Comparison of ENCODE assay signal across 29 cellular contexts in the genomic region with DNA sequence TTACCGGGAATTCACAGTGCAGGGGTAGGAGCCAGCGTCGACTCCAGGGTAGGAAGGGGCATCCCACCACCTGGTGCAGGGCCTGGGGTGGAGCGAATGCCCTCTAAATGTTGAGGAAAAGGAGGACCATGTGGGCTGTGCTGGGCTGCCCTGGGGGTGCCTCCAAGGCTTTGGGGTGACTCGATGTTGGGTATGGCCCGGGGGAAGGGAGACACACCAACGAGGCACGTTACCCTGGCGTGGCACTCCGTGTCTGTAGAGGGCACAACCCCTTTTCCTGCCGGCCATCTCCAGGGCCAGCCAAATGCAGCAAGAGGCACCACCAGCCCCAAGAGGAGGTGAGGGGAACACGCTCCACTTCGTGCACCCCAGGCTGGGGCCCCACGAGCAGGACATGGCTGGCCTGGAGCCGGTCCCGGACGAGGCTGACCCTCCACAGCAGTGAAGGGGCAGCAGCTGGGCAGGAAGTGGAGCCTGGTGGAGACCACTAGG. TPM values are rescaled to one million over a fixed set of nuclear protein-coding genes. Genes with fewer than 3 reads are reported as not detected.
A peak's percentile ranks its signal among the peaks of the same experiment; 100 is the strongest.
DNase-seq lines count a peak whose midpoint lies in the region; ATAC-seq and TF ChIP-seq lines count a peak whose summit lies in the region.
"Had no signal": no experiment of that assay in that cellular context is flagged by ENCODE, and none has a peak within 500 bp of the region (broad histone marks: within the 10 kb centered on the region; RNA-seq: fewer than 3 reads in every experiment).

No MANE protein-coding gene starts in this region.

- no peaks in the 10 kb centered on the region for H3K9me3 Mint-ChIP-seq in activated naive CD4-positive, alpha-beta T cell treated with anti-CD3 and anti-CD28 coated beads, Interleukin-2, amount 10 ng/mL, durations not matched to agents 7 days and 5 days
- no peaks in the 10 kb centered on the region for H3K9me3 Mint-ChIP-seq in activated B cell treated with CpG ODN at 0.5 μM for 24 hours
- H3K9me3 Mint-ChIP-seq: IgD-negative memory B cell; T-helper 2 cell treated with Interferon-gamma antibody and Interleukin-4, amounts not matched to agents 5 μg/mL and 100 μg/mL, for 36 hours had no signal

- H3K36me3 Mint-ChIP-seq in activated naive CD4-positive, alpha-beta T cell treated with anti-CD3 and anti-CD28 coated beads, Interleukin-2, amount 10 ng/mL, durations not matched to agents 7 days and 5 days = peaks cover 1% of the 10 kb centered on the region
- H3K36me3 Mint-ChIP-seq in activated B cell treated with CpG ODN at 0.5 μM for 24 hours (ENCODE audit: low read depth) = no peaks in the 10 kb centered on the region
- H3K36me3 Mint-ChIP-seq: IgD-negative memory B cell had no signal

- no peaks in the 10 kb centered on the region for H3K4me1 ChIP-seq in HAP-1
- H3K4me1 ChIP-seq: foreskin keratinocyte, heart right ventricle had no signal

- no peak for DNase-seq in activated naive CD4-positive, alpha-beta T cell treated with anti-CD3 and anti-CD28 coated beads, Interleukin-2, amount 10 ng/mL, durations not matched to agents 7 days and 5 days
- DNase-seq in activated naive CD4-positive, alpha-beta T cell treated with anti-CD3 and anti-CD28 coated beads, Interleukin-2, amount 50 U/mL, for 16 hours = no peak
- DNase-seq in activated B cell treated with CpG ODN at 0.5 μM for 24 hours (peak; percentile 5), mesenteric fat pad (ENCODE audit: low spot score) (peak; percentile 87), substantia nigra (lab: John Stamatoyannopoulos, UW) (no peak), NCI-H2196 treated with DMSO at 0.1 percent for 48 hours (lab: John Stamatoyannopoulos, UW; ENCODE audit: unreplicated experiment) (no peak), foreskin fibroblast (no peak), HAP-1 (ENCODE audit: low spot score in 2 of 2) (no peak)
- DNase-seq: cortex of kidney; foreskin keratinocyte; H9; heart right ventricle; mammary epithelial cell; NCI-H1105; NCI-H187 treated with DMSO at 0.1 percent for 48 hours; NCI-H2171 treated with DMSO at 0.1 percent for 48 hours; NCI-H524; NK-92 treated with Interleukin-12 subunit alpha and Interleukin-12 subunit beta, amount 100 ng/mL, for 24 hours; occipital lobe; PC-3; SHP77 had no signal

- H3K27me3 ChIP-seq in HAP-1 (ENCODE audit: low read depth) = peaks cover 82% of the 10 kb centered on the region
- H3K27me3 ChIP-seq: foreskin keratinocyte had no signal

- peak overlapping the region; percentile 93 for H3K27ac ChIP-seq in substantia nigra (ENCODE audit: low read depth, low read length, poor library complexity, severe bottlenecking)
- H3K27ac ChIP-seq: foreskin keratinocyte, heart right ventricle had no signal

- no peak for ATAC-seq in activated B cell treated with CpG ODN at 0.5 μM for 24 hours (ENCODE audit: low read depth)
- ATAC-seq: esophagus mucosa, foreskin keratinocyte, PC-3 had no signal

- TF ChIP-seq CTCF in activated B cell treated with CpG ODN at 0.5 μM for 24 hours (IDR thresholded peaks at IDR 0.05) (no peak), foreskin fibroblast (IDR thresholded peaks at IDR 0.05; ENCODE audit: low read depth, low read length) (no peak)

- H3K4me1 Mint-ChIP-seq in activated naive CD4-positive, alpha-beta T cell treated with anti-CD3 and anti-CD28 coated beads, Interleukin-2, amount 10 ng/mL, durations not matched to agents 7 days and 5 days = peaks cover 41% of the 10 kb centered on the region
- no peaks in the 10 kb centered on the region for H3K4me1 Mint-ChIP-seq in activated B cell treated with CpG ODN at 0.5 μM for 24 hours
- H3K4me1 Mint-ChIP-seq: IgD-negative memory B cell had no signal

- no peaks in the 10 kb centered on the region for H3K36me3 ChIP-seq in HAP-1 (replicated peaks)
- H3K36me3 ChIP-seq: heart right ventricle had no signal

- no peak overlapping the region for H3K4me3 ChIP-seq in foreskin fibroblast (ENCODE audit: low read depth in 1 of 2, low read length in 2 of 2)
- H3K4me3 ChIP-seq in HAP-1 = no peak overlapping the region
- H3K4me3 ChIP-seq: heart right ventricle had no signal

- H3K4me3 Mint-ChIP-seq in activated naive CD4-positive, alpha-beta T cell treated with anti-CD3 and anti-CD28 coated beads, Interleukin-2, amount 10 ng/mL, durations not matched to agents 7 days and 5 days = no peak overlapping the region
- H3K4me3 Mint-ChIP-seq in activated B cell treated with CpG ODN at 0.5 μM for 24 hours = no peak overlapping the region
- H3K4me3 Mint-ChIP-seq: activated CD4-positive, alpha-beta T cell treated with anti-CD3 and anti-CD28 coated beads for 36 hours; H9; IgD-negative memory B cell; T-helper 2 cell treated with Interferon-gamma antibody and Interleukin-4, amounts not matched to agents 5 μg/mL and 100 μg/mL, for 36 hours had no signal

- H3K27ac Mint-ChIP-seq in activated naive CD4-positive, alpha-beta T cell treated with anti-CD3 and anti-CD28 coated beads, Interleukin-2, amount 10 ng/mL, durations not matched to agents 7 days and 5 days = peak overlapping the region; percentile 78
- no peak overlapping the region for H3K27ac Mint-ChIP-seq in activated B cell treated with CpG ODN at 0.5 μM for 24 hours
- H3K27ac Mint-ChIP-seq: activated CD4-positive, alpha-beta T cell treated with anti-CD3 and anti-CD28 coated beads for 36 hours; H9; IgD-negative memory B cell; T-helper 2 cell treated with Interferon-gamma antibody and Interleukin-4, amounts not matched to agents 5 μg/mL and 100 μg/mL, for 36 hours had no signal

- in situ Hi-C loops in HAP-1 (cut with MboI; ENCODE audit: low sequenced_read_pairs) = no loop called here

- POLR2A ChIA-PET in activated B cell treated with CpG ODN at 0.5 μM for 24 hours (lab: Charles Lee) = no interaction called here

- CTCF ChIA-PET in activated naive CD4-positive, alpha-beta T cell treated with anti-CD3 and anti-CD28 coated beads, Interleukin-2, amount 10 ng/mL, durations not matched to agents 7 days and 5 days (lab: Charles Lee) = no interaction called here
- CTCF ChIA-PET in activated B cell treated with CpG ODN at 0.5 μM for 24 hours (lab: Charles Lee) = no interaction called here

- H3K27me3 Mint-ChIP-seq in activated naive CD4-positive, alpha-beta T cell treated with anti-CD3 and anti-CD28 coated beads, Interleukin-2, amount 10 ng/mL, durations not matched to agents 7 days and 5 days = peaks cover 18% of the 10 kb centered on the region
- H3K27me3 Mint-ChIP-seq in activated B cell treated with CpG ODN at 0.5 μM for 24 hours = no peaks in the 10 kb centered on the region
- H3K27me3 Mint-ChIP-seq: activated CD4-positive, alpha-beta T cell treated with anti-CD3 and anti-CD28 coated beads for 36 hours had no signal

- intact Hi-C loops in activated B cell treated with CpG ODN at 0.5 μM for 24 hours (cut with micrococcal nuclease) = no loop called here

- H3K9me3 ChIP-seq in HAP-1 = no peaks in the 10 kb centered on the region
- H3K9me3 ChIP-seq: heart right ventricle had no signal

RNA-seq across cellular contexts. Expression of a gene that starts 11.2 kb away (rescaled TPM):
- total RNA-seq in activated B cell treated with CpG ODN at 0.5 μM for 24 hours (not detected in 2 replicates), mesenteric fat pad (not detected)
- total RNA-seq: activated CD4-positive, alpha-beta T cell treated with anti-CD3 and anti-CD28 coated beads for 36 hours; bronchial epithelial cell; esophagus mucosa; foreskin keratinocyte; H9; heart right ventricle; M059J; mammary epithelial cell; occipital lobe; PC-3; renal cortical epithelial cell; temporal lobe had no signal

RNA-seq across cellular contexts. Expression of a gene that starts 36.6 kb away (rescaled TPM):
- total RNA-seq in activated B cell treated with CpG ODN at 0.5 μM for 24 hours = not detected in 2 replicates
- total RNA-seq in mesenteric fat pad = 3.9 TPM
- total RNA-seq: M059J, mammary epithelial cell had no signal

Comparison
In these comparisons a context has a peak if more than half of its experiments do, and no peak if none do; other contexts are left out.
1. DNase-seq: peak in activated B cell treated with CpG ODN at 0.5 μM for 24 hours (single experiment) and mesenteric fat pad (single experiment); none in activated naive CD4-positive, alpha-beta T cell treated with anti-CD3 and anti-CD28 coated beads, Interleukin-2, amount 10 ng/mL, durations not matched to agents 7 days and 5 days (single experiment), activated naive CD4-positive, alpha-beta T cell treated with anti-CD3 and anti-CD28 coated beads, Interleukin-2, amount 50 U/mL, for 16 hours (single experiment), substantia nigra (0 of 49), NCI-H2196 treated with DMSO at 0.1 percent for 48 hours (single experiment), foreskin fibroblast (0 of 2) and HAP-1 (0 of 2).